ENCODE assay signal across 4 cellular contexts in genomic region chr19:42501243-42501642, GRCh38. TPM values are rescaled to one million over a fixed set of nuclear protein-coding genes. Genes with fewer than 3 reads are reported as not detected.
"Had no signal": no experiment of that assay in that cellular context is flagged by ENCODE, and none has a peak within 500 bp of the region (broad histone marks: within the 10 kb centered on the region; RNA-seq: fewer than 3 reads in every experiment).

No MANE protein-coding gene starts in this region.

RNA-seq across cellular contexts. Expression of gene CEACAM1, which starts 27.0 kb away (rescaled TPM):
- total RNA-seq: SJSA1 had no signal

RNA-seq across cellular contexts. Expression of gene CXCL17, which starts 58.5 kb away (rescaled TPM):
- total RNA-seq: M059J, Peyer's patch, Right ventricle myocardium superior, SJSA1 had no signal
